1 cellular context compared by ENCODE assay signal in genomic region chr3:139343895-139344856, GRCh38.
TF ChIP-seq lines count a peak whose summit lies in the region.

TSS of gene MRPS22 (plus strand) at chr3:139344020. CDS start at chr3:139344027, 7 bp downstream.

TF ChIP-seq in HEK293, 187 proteins besides CTCF, POLR2A, EP300 and RAD21 (continued from another document and continues in another):
- no peak for TF ChIP-seq INSM2 (tag by site-specific recombination; IDR thresholded peaks at IDR 0.05)
- TF ChIP-seq, protein P1, sequence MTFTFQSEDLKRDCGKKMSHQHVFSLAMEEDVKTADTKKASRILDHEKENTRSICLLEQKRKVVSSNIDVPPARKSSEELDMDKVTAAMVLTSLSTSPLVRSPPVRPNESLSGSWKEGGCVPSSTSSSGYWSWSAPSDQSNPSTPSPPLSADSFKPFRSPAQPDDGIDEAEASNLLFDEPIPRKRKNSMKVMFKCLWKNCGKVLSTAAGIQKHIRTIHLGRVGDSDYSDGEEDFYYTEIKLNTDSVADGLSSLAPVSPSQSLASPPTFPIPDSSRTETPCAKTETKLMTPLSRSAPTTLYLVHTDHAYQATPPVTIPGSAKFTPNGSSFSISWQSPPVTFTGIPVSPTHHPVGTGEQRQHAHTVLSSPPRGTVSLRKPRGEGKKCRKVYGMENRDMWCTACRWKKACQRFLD (tag by site-specific recombination; IDR thresholded peaks at IDR 0.05): no peak
- TF ChIP-seq ZNF121 (tag by site-specific recombination; IDR thresholded peaks at IDR 0.05): no peak
- TF ChIP-seq ZNF510 (tag by site-specific recombination; IDR thresholded peaks at IDR 0.05; ENCODE audit: insufficient replicate concordance): no peak
- TF ChIP-seq ZNF585B (tag by site-specific recombination; IDR thresholded peaks at IDR 0.05): no peak
- no peak for TF ChIP-seq ZNF548 (tag by site-specific recombination; IDR thresholded peaks at IDR 0.05)
- TF ChIP-seq ZBTB8A (tag by site-specific recombination; IDR thresholded peaks at IDR 0.05): no peak; the same call in 1 of the 2 replicates
- no peak for TF ChIP-seq ZNF266 (tag by site-specific recombination; IDR thresholded peaks at IDR 0.05; ENCODE audit: low read depth)
- TF ChIP-seq REPIN1 (tag by site-specific recombination; IDR thresholded peaks at IDR 0.05; ENCODE audit: low read depth): no peak
- no peak for TF ChIP-seq ZNF473 (tag by site-specific recombination; IDR thresholded peaks at IDR 0.05)
- peak; percentile 70 for TF ChIP-seq KLF8 (tag by site-specific recombination; IDR thresholded peaks at IDR 0.05)
- TF ChIP-seq ZNF658 (tag by site-specific recombination; IDR thresholded peaks at IDR 0.05): no peak
- TF ChIP-seq, protein P2, sequence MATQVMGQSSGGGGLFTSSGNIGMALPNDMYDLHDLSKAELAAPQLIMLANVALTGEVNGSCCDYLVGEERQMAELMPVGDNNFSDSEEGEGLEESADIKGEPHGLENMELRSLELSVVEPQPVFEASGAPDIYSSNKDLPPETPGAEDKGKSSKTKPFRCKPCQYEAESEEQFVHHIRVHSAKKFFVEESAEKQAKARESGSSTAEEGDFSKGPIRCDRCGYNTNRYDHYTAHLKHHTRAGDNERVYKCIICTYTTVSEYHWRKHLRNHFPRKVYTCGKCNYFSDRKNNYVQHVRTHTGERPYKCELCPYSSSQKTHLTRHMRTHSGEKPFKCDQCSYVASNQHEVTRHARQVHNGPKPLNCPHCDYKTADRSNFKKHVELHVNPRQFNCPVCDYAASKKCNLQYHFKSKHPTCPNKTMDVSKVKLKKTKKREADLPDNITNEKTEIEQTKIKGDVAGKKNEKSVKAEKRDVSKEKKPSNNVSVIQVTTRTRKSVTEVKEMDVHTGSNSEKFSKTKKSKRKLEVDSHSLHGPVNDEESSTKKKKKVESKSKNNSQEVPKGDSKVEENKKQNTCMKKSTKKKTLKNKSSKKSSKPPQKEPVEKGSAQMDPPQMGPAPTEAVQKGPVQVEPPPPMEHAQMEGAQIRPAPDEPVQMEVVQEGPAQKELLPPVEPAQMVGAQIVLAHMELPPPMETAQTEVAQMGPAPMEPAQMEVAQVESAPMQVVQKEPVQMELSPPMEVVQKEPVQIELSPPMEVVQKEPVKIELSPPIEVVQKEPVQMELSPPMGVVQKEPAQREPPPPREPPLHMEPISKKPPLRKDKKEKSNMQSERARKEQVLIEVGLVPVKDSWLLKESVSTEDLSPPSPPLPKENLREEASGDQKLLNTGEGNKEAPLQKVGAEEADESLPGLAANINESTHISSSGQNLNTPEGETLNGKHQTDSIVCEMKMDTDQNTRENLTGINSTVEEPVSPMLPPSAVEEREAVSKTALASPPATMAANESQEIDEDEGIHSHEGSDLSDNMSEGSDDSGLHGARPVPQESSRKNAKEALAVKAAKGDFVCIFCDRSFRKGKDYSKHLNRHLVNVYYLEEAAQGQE (tag by site-specific recombination; IDR thresholded peaks at IDR 0.05): no peak
- TF ChIP-seq ZNF202 (tag by site-specific recombination; IDR thresholded peaks at IDR 0.05; ENCODE audit: borderline replicate concordance): no peak
- no peak for TF ChIP-seq ZNF140 (tag by site-specific recombination; IDR thresholded peaks at IDR 0.05)
- no peak for TF ChIP-seq ZNF175 (tag by site-specific recombination; IDR thresholded peaks at IDR 0.05)
- no peak for TF ChIP-seq ZNF10 (tag by site-specific recombination; IDR thresholded peaks at IDR 0.05)
- TF ChIP-seq WT1 (tag by site-specific recombination; IDR thresholded peaks at IDR 0.05): no peak
- TF ChIP-seq ZNF433 (tag by site-specific recombination; IDR thresholded peaks at IDR 0.05; ENCODE audit: low read depth): no peak
- no peak for TF ChIP-seq ZNF654 (tag by site-specific recombination; IDR thresholded peaks at IDR 0.05; ENCODE audit: low read depth)
- peak; percentile 54 for TF ChIP-seq YY1 (tag by site-specific recombination; IDR thresholded peaks at IDR 0.05)
- no peak for TF ChIP-seq ZNF830 (tag by site-specific recombination; IDR thresholded peaks at IDR 0.05; ENCODE audit: low read depth)
- TF ChIP-seq ZBTB10 (tag by site-specific recombination; IDR thresholded peaks at IDR 0.05): no peak
- no peak for TF ChIP-seq SCRT1 (tag by site-specific recombination; IDR thresholded peaks at IDR 0.05; ENCODE audit: borderline replicate concordance)
- TF ChIP-seq ZNF596 (tag by site-specific recombination; IDR thresholded peaks at IDR 0.05): no peak
- no peak for TF ChIP-seq ZNF221 (tag by site-specific recombination; IDR thresholded peaks at IDR 0.05; ENCODE audit: borderline replicate concordance)
- 0 out of 2 replicates have a peak, but pooled peaks have one; percentile 11 for TF ChIP-seq PRDM10 (tag by site-specific recombination; IDR thresholded peaks at IDR 0.05)
- TF ChIP-seq ZNF155 (tag by site-specific recombination; IDR thresholded peaks at IDR 0.05): no peak
- 0 out of 2 replicates have a peak, but pooled peaks have one; percentile 44 for TF ChIP-seq SCRT2 (tag by site-specific recombination; IDR thresholded peaks at IDR 0.05)
- TF ChIP-seq ZNF48 (tag by site-specific recombination; IDR thresholded peaks at IDR 0.05): no peak
- no peak for TF ChIP-seq ZNF610 (tag by site-specific recombination; IDR thresholded peaks at IDR 0.05; ENCODE audit: borderline replicate concordance)
- TF ChIP-seq, protein P3, sequence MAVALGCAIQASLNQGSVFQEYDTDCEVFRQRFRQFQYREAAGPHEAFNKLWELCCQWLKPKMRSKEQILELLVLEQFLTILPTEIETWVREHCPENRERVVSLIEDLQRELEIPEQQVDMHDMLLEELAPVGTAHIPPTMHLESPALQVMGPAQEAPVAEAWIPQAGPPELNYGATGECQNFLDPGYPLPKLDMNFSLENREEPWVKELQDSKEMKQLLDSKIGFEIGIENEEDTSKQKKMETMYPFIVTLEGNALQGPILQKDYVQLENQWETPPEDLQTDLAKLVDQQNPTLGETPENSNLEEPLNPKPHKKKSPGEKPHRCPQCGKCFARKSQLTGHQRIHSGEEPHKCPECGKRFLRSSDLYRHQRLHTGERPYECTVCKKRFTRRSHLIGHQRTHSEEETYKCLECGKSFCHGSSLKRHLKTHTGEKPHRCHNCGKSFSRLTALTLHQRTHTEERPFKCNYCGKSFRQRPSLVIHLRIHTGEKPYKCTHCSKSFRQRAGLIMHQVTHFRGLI (tag by site-specific recombination; IDR thresholded peaks at IDR 0.05): no peak
- peak; percentile 76 for TF ChIP-seq ZBTB17 (tag by site-specific recombination; IDR thresholded peaks at IDR 0.05)
- peak; percentile 98 for TF ChIP-seq ZBTB11 (tag by site-specific recombination; conservative IDR thresholded peaks at IDR 0.05; ENCODE audit: low read depth)
- TF ChIP-seq ZNF335 (tag by site-specific recombination; conservative IDR thresholded peaks at IDR 0.05): 0 out of 2 replicates have a peak, but pooled peaks have one; percentile 41
- TF ChIP-seq HIC1 (tag by site-specific recombination; IDR thresholded peaks at IDR 0.05): no peak
- no peak for TF ChIP-seq GFI1B (tag by site-specific recombination; IDR thresholded peaks at IDR 0.05)
- TF ChIP-seq ZNF362 (tag by site-specific recombination; IDR thresholded peaks at IDR 0.05): no peak
